In the genomic region with DNA sequence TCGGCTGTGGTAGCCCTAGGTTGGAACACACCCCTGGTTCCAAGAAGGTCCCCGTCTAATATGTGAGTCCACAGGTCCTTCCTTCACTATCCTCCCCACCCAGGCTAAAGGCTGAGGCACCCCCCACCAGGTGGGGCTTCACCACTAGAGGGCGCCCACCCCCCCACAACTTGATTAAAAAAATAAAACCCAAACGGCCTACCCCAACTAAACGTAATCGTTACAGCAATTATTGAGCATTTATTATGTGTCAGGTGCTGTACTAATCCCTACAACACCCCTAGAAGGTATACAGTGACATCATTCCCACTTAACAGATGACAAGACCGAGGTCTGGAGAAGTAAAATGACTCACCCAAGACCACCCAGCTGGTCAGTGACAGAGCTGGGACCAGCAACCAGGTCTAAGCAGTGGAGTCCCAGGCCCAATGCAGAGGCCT, we compare ENCODE assay signal across 8 cellular contexts.
A peak's percentile ranks its signal among the peaks of the same experiment; 100 is the strongest.
DNase-seq lines count a peak whose midpoint lies in the region; FAIRE-seq and TF ChIP-seq lines count a peak whose summit lies in the region.

No MANE protein-coding gene starts in this region.

- H3K27me3 Mint-ChIP-seq in chondrocyte (ENCODE audit: low read depth) (peaks cover 11% of the 10 kb centered on the region), nephron progenitor cell (ENCODE audit: low read depth, poor library complexity) (peaks cover 34% of the 10 kb centered on the region)

- H3K9me3 Mint-ChIP-seq in chondrocyte (ENCODE audit: low read depth) (no peaks in the 10 kb centered on the region), nephron progenitor cell (no peaks in the 10 kb centered on the region)

- no peak overlapping the region for H3K27ac Mint-ChIP-seq in chondrocyte (ENCODE audit: unreplicated experiment)
- no peak overlapping the region for H3K27ac Mint-ChIP-seq in nephron progenitor cell

- FAIRE-seq in urothelium cell line (lab: Jason Lieb, UNC) = no peak

- H3K4me3 ChIP-seq in HFF-Myc (replicated peaks; ENCODE audit: low read depth, low read length) = no peak overlapping the region

- no peaks in the 10 kb centered on the region for H3K36me3 Mint-ChIP-seq in chondrocyte (ENCODE audit: low read depth)
- H3K36me3 Mint-ChIP-seq in nephron progenitor cell (ENCODE audit: low read depth) = no peaks in the 10 kb centered on the region

- peak; percentile 63 for DNase-seq in AG08396 (ENCODE audit: low spot score)
- DNase-seq in HFF-Myc (ENCODE audit: extremely low read depth, low read depth) = no peak
- peak in 3 of 4 experiments; percentile 6 to 28 (median 11) for DNase-seq in activated CD4-positive, CD25-positive, alpha-beta regulatory T cell (lab: John Stamatoyannopoulos, UW)
- DNase-seq in chondrocyte (ENCODE audit: low spot score) = no peak
- DNase-seq in nephron progenitor cell = peak; percentile 45
- DNase-seq in urothelium cell line (ENCODE audit: low spot score) = peak; percentile 67
- no peak for DNase-seq in islet precursor cell
- no peak for DNase-seq in globus pallidus (ENCODE audit: low spot score)

- H3K4me3 Mint-ChIP-seq in chondrocyte (ENCODE audit: unreplicated experiment) = no peak overlapping the region
- H3K4me3 Mint-ChIP-seq in nephron progenitor cell = no peak overlapping the region

- H3K4me1 Mint-ChIP-seq in chondrocyte (ENCODE audit: low read depth) (peaks cover 8% of the 10 kb centered on the region), nephron progenitor cell (peaks cover 53% of the 10 kb centered on the region)

- TF ChIP-seq CTCF in HFF-Myc (IDR thresholded peaks at IDR 0.05; ENCODE audit: low read depth, low read length, missing control alignments) = peak; percentile 75
- TF ChIP-seq CTCF in chondrocyte (IDR thresholded peaks at IDR 0.05) = peak; percentile 83
- TF ChIP-seq CTCF in nephron progenitor cell (IDR thresholded peaks at IDR 0.05) = peak; percentile 48

Comparison
In these comparisons a context has a peak if more than half of its experiments do, and no peak if none do; other contexts are left out.
1. DNase-seq: peak in AG08396 (single experiment), activated CD4-positive, CD25-positive, alpha-beta regulatory T cell (3 of 4), nephron progenitor cell (single experiment) and urothelium cell line (single experiment); none in HFF-Myc (single experiment), chondrocyte (single experiment), islet precursor cell (single experiment) and globus pallidus (single experiment).
2. Peak in every context shown above with its lines, with median percentiles within 50 percentile points of each other: CTCF ChIP-seq.